ENCODE assay signal across 2 cellular contexts in the genomic region with DNA sequence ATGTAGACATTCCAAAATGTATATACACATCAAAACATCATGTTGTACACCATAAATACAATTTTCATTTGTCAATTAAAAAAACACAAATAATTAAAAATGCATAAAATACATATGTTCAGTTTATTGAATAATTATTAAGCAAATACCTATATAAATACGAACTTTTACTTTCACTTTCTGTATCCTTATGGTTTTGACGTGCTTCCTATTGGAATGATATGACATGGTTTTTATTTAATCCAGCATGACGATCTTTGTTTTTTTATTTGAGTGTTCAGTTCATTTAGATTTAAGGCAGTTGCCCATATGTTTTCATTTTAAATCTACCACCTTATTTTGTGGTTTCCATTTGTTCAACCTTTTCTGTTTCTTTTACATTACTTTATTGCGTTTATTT.
TF ChIP-seq lines count a peak whose summit lies in the region.

No MANE protein-coding gene starts in this region.

TF ChIP-seq in SK-N-SH, 30 proteins besides CTCF, POLR2A, EP300 and RAD21 (continued from another document):
- TF ChIP-seq, protein P1, sequence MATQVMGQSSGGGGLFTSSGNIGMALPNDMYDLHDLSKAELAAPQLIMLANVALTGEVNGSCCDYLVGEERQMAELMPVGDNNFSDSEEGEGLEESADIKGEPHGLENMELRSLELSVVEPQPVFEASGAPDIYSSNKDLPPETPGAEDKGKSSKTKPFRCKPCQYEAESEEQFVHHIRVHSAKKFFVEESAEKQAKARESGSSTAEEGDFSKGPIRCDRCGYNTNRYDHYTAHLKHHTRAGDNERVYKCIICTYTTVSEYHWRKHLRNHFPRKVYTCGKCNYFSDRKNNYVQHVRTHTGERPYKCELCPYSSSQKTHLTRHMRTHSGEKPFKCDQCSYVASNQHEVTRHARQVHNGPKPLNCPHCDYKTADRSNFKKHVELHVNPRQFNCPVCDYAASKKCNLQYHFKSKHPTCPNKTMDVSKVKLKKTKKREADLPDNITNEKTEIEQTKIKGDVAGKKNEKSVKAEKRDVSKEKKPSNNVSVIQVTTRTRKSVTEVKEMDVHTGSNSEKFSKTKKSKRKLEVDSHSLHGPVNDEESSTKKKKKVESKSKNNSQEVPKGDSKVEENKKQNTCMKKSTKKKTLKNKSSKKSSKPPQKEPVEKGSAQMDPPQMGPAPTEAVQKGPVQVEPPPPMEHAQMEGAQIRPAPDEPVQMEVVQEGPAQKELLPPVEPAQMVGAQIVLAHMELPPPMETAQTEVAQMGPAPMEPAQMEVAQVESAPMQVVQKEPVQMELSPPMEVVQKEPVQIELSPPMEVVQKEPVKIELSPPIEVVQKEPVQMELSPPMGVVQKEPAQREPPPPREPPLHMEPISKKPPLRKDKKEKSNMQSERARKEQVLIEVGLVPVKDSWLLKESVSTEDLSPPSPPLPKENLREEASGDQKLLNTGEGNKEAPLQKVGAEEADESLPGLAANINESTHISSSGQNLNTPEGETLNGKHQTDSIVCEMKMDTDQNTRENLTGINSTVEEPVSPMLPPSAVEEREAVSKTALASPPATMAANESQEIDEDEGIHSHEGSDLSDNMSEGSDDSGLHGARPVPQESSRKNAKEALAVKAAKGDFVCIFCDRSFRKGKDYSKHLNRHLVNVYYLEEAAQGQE (IDR thresholded peaks at IDR 0.05; ENCODE audit: low read depth, low read length), result no peak
- TF ChIP-seq RFX5 (IDR thresholded peaks at IDR 0.05; ENCODE audit: low read length) (no peak), TEAD4 (IDR thresholded peaks at IDR 0.05; ENCODE audit: borderline replicate concordance, insufficient read depth) (no peak)

TF ChIP-seq in SK-N-SH treated with all-trans-retinoic acid at 6 μM for 48 hours, 23 proteins besides CTCF, POLR2A, EP300 and RAD21 (continued from another document):
- TF ChIP-seq ZNF565 (CRISPR knock-in tag; conservative IDR thresholded peaks at IDR 0.05; ENCODE audit: low read depth) (no peak), SNAI2 (CRISPR knock-in tag; IDR thresholded peaks at IDR 0.05) (no peak), ZNF8 (CRISPR knock-in tag; IDR thresholded peaks at IDR 0.05) (no peak), ZFP3 (CRISPR knock-in tag; IDR thresholded peaks at IDR 0.05) (no peak), ESRRG (CRISPR knock-in tag; IDR thresholded peaks at IDR 0.05) (no peak), OSR1 (CRISPR knock-in tag; IDR thresholded peaks at IDR 0.05) (no peak), ISL1 (CRISPR knock-in tag; IDR thresholded peaks at IDR 0.05) (no peak), ARNTL (CRISPR knock-in tag; IDR thresholded peaks at IDR 0.05; ENCODE audit: borderline replicate concordance, low read depth) (no peak), CSDC2 (CRISPR knock-in tag; IDR thresholded peaks at IDR 0.05) (no peak), PPARA (CRISPR knock-in tag; IDR thresholded peaks at IDR 0.05; ENCODE audit: borderline replicate concordance) (no peak), TOX (CRISPR knock-in tag; IDR thresholded peaks at IDR 0.05; ENCODE audit: borderline replicate concordance) (no peak), ZFP30 (CRISPR knock-in tag; IDR thresholded peaks at IDR 0.05) (no peak), RARB (CRISPR knock-in tag; IDR thresholded peaks at IDR 0.05) (no peak), ZC3H10 (CRISPR knock-in tag; IDR thresholded peaks at IDR 0.05) (no peak), ZNF70 (CRISPR knock-in tag; IDR thresholded peaks at IDR 0.05) (no peak), GLIS3 (CRISPR knock-in tag; IDR thresholded peaks at IDR 0.05) (no peak)
- TF ChIP-seq, protein P2, sequence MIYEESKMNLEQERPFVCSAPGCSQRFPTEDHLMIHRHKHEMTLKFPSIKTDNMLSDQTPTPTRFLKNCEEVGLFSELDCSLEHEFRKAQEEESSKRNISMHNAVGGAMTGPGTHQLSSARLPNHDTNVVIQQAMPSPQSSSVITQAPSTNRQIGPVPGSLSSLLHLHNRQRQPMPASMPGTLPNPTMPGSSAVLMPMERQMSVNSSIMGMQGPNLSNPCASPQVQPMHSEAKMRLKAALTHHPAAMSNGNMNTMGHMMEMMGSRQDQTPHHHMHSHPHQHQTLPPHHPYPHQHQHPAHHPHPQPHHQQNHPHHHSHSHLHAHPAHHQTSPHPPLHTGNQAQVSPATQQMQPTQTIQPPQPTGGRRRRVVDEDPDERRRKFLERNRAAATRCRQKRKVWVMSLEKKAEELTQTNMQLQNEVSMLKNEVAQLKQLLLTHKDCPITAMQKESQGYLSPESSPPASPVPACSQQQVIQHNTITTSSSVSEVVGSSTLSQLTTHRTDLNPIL (CRISPR knock-in tag; IDR thresholded peaks at IDR 0.05; ENCODE audit: low read depth), result no peak
- TF ChIP-seq, protein P3, sequence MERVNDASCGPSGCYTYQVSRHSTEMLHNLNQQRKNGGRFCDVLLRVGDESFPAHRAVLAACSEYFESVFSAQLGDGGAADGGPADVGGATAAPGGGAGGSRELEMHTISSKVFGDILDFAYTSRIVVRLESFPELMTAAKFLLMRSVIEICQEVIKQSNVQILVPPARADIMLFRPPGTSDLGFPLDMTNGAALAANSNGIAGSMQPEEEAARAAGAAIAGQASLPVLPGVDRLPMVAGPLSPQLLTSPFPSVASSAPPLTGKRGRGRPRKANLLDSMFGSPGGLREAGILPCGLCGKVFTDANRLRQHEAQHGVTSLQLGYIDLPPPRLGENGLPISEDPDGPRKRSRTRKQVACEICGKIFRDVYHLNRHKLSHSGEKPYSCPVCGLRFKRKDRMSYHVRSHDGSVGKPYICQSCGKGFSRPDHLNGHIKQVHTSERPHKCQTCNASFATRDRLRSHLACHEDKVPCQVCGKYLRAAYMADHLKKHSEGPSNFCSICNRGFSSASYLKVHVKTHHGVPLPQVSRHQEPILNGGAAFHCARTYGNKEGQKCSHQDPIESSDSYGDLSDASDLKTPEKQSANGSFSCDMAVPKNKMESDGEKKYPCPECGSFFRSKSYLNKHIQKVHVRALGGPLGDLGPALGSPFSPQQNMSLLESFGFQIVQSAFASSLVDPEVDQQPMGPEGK (CRISPR knock-in tag; IDR thresholded peaks at IDR 0.05; ENCODE audit: borderline replicate concordance), result no peak
